Comparison of ENCODE assay signal across 26 cellular contexts in genomic region chr2:223789423-223789822, GRCh38.
"Had no signal": no experiment of that assay in that cellular context is flagged by ENCODE, and none has a peak within 500 bp of the region (broad histone marks: within the 10 kb centered on the region; RNA-seq: fewer than 3 reads in every experiment).

No MANE protein-coding gene starts in this region.

- H3K27ac Mint-ChIP-seq: naive thymus-derived CD4-positive, alpha-beta T cell; nephron; stimulated activated effector memory CD8-positive, alpha-beta T cell treated with anti-CD3 and anti-CD28 coated beads, Interleukin-12 subunit alpha, Interleukin-12 subunit beta, amount 100 ng/mL, for 72 hours; stimulated activated naive CD8-positive, alpha-beta T cell treated with anti-CD3 and anti-CD28 coated beads, Interleukin-15, amount 100 ng/mL, for 72 hours; type B pancreatic cell had no signal

- H3K4me3 ChIP-seq: hepatocyte, left ventricle myocardium inferior, lung, pancreas, prostate gland, sigmoid colon, spleen, tibial nerve, uterus had no signal

- H3K9me3 ChIP-seq: pancreas, prostate gland, uterus had no signal

- FAIRE-seq: pancreas, small intestine had no signal

- H3K36me3 ChIP-seq: left ventricle myocardium inferior, pancreas, prostate gland, sigmoid colon, spleen, tibial nerve, uterus had no signal

- ATAC-seq: naive thymus-derived CD4-positive, alpha-beta T cell; pancreas; right cardiac atrium; stimulated activated effector memory CD8-positive, alpha-beta T cell treated with anti-CD3 and anti-CD28 coated beads, Interleukin-12 subunit alpha, Interleukin-12 subunit beta, amount 100 ng/mL, for 72 hours; stimulated activated naive CD8-positive, alpha-beta T cell treated with anti-CD3 and anti-CD28 coated beads, Interleukin-15, amount 100 ng/mL, for 72 hours had no signal

- H3K4me3 Mint-ChIP-seq: mesothelial cell of epicardium; naive thymus-derived CD4-positive, alpha-beta T cell; nephron; neural crest cell; stimulated activated effector memory CD8-positive, alpha-beta T cell treated with anti-CD3 and anti-CD28 coated beads, Interleukin-12 subunit alpha, Interleukin-12 subunit beta, amount 100 ng/mL, for 72 hours; stimulated activated naive CD8-positive, alpha-beta T cell treated with anti-CD3 and anti-CD28 coated beads, Interleukin-15, amount 100 ng/mL, for 72 hours; type B pancreatic cell had no signal

- H3K4me2 ChIP-seq: hepatocyte had no signal

- H3K4me1 Mint-ChIP-seq: nephron; neural crest cell; stimulated activated effector memory CD8-positive, alpha-beta T cell treated with anti-CD3 and anti-CD28 coated beads, Interleukin-12 subunit alpha, Interleukin-12 subunit beta, amount 100 ng/mL, for 72 hours; stimulated activated naive CD8-positive, alpha-beta T cell treated with anti-CD3 and anti-CD28 coated beads, Interleukin-15, amount 100 ng/mL, for 72 hours had no signal

- H3K27me3 Mint-ChIP-seq: type B pancreatic cell had no signal

- DNase-seq: islet precursor cell; left ventricle myocardium inferior; mesendoderm; naive thymus-derived CD4-positive, alpha-beta T cell; nucleus accumbens; pancreas; posterior cingulate gyrus; retina; right cardiac atrium; sigmoid colon; small intestine; spleen; stimulated activated CD4-positive, alpha-beta T cell treated with anti-CD3 and anti-CD28 coated beads, Interleukin-4, amount 100 ng/mL, for 24 hours; stimulated activated naive CD4-positive, alpha-beta T cell treated with Interleukin-2 at 50 U/mL for 16 hours; stimulated activated naive CD8-positive, alpha-beta T cell treated with anti-CD3 and anti-CD28 coated beads, Interleukin-15, amount 100 ng/mL, for 72 hours; substantia nigra; uterus had no signal

- H3K27ac ChIP-seq: hepatocyte, left ventricle myocardium inferior, pancreas, prostate gland, sigmoid colon, spleen, tibial nerve, uterus had no signal

- H3K27me3 ChIP-seq: hepatocyte, pancreas, sigmoid colon, spleen, tibial nerve, uterus had no signal

- H3K4me1 ChIP-seq: left ventricle myocardium inferior, pancreas, prostate gland, sigmoid colon, tibial nerve, uterus had no signal

- H3K36me3 Mint-ChIP-seq: stimulated activated effector memory CD8-positive, alpha-beta T cell treated with anti-CD3 and anti-CD28 coated beads, Interleukin-12 subunit alpha, Interleukin-12 subunit beta, amount 100 ng/mL, for 72 hours; type B pancreatic cell had no signal
